In genomic region chr22:46064236-46064965, GRCh38 we compare ENCODE assay signal across 1 cellular context.
TF ChIP-seq lines count a peak whose summit lies in the region.

No MANE protein-coding gene starts in this region.

TF ChIP-seq in HEK293, 187 proteins besides CTCF, POLR2A, EP300 and RAD21 (continued from another document):
- TF ChIP-seq ZBTB10 (tag by site-specific recombination; IDR thresholded peaks at IDR 0.05) (no peak), PRDM1 (tag by site-specific recombination; IDR thresholded peaks at IDR 0.05) (peak; percentile 76), ZNF664 (tag by site-specific recombination; IDR thresholded peaks at IDR 0.05) (no peak), BCL11B (tag by site-specific recombination; IDR thresholded peaks at IDR 0.05; ENCODE audit: low read depth) (no peak), KLF10 (tag by site-specific recombination; IDR thresholded peaks at IDR 0.05) (no peak), ZNF837 (tag by site-specific recombination; IDR thresholded peaks at IDR 0.05) (no peak), SALL2 (tag by site-specific recombination; IDR thresholded peaks at IDR 0.05; ENCODE audit: borderline replicate concordance) (no peak), PRDM6 (tag by site-specific recombination; IDR thresholded peaks at IDR 0.05) (peak; percentile 83), ZBTB48 (tag by site-specific recombination; IDR thresholded peaks at IDR 0.05) (0 out of 2 replicates have a peak, but pooled peaks have one; percentile 39), ZBTB44 (tag by site-specific recombination; IDR thresholded peaks at IDR 0.05) (no peak), KLF9 (tag by site-specific recombination; IDR thresholded peaks at IDR 0.05; ENCODE audit: low read depth) (no peak), ZBTB21 (tag by site-specific recombination; IDR thresholded peaks at IDR 0.05) (no peak), ZNF777 (tag by site-specific recombination; IDR thresholded peaks at IDR 0.05; ENCODE audit: borderline replicate concordance) (peak; percentile 36; the same call in 1 of the 2 replicates), ZNF692 (tag by site-specific recombination; IDR thresholded peaks at IDR 0.05) (0 out of 2 replicates have a peak, but pooled peaks have one; percentile 9), FEZF1 (tag by site-specific recombination; IDR thresholded peaks at IDR 0.05) (no peak), ZNF585B (tag by site-specific recombination; IDR thresholded peaks at IDR 0.05) (no peak), KLF7 (tag by site-specific recombination; IDR thresholded peaks at IDR 0.05; ENCODE audit: borderline replicate concordance) (no peak), ZNF2 (tag by site-specific recombination; IDR thresholded peaks at IDR 0.05) (no peak), ZBTB20 (tag by site-specific recombination; IDR thresholded peaks at IDR 0.05) (peak; percentile 26; the same call in 1 of the 2 replicates), ZBTB17 (tag by site-specific recombination; IDR thresholded peaks at IDR 0.05) (peak; percentile 54; the same call in 1 of the 2 replicates), MZF1 (tag by site-specific recombination; IDR thresholded peaks at IDR 0.05; ENCODE audit: borderline replicate concordance) (0 out of 2 replicates have a peak, but pooled peaks have one; percentile 56), ZEB2 (tag by site-specific recombination; IDR thresholded peaks at IDR 0.05) (0 out of 2 replicates have a peak, but pooled peaks have one; percentile 11), ZNF416 (tag by site-specific recombination; IDR thresholded peaks at IDR 0.05) (no peak), ZNF596 (tag by site-specific recombination; IDR thresholded peaks at IDR 0.05) (no peak), GLIS2 (tag by site-specific recombination; IDR thresholded peaks at IDR 0.05) (peak; percentile 69), ZNF10 (tag by site-specific recombination; IDR thresholded peaks at IDR 0.05) (no peak), ZNF514 (tag by site-specific recombination; IDR thresholded peaks at IDR 0.05) (no peak), ZFHX2 (tag by site-specific recombination; conservative IDR thresholded peaks at IDR 0.05) (no peak), ZNF548 (tag by site-specific recombination; IDR thresholded peaks at IDR 0.05) (no peak), MYNN (tag by site-specific recombination; IDR thresholded peaks at IDR 0.05; ENCODE audit: borderline replicate concordance) (no peak), KLF8 (tag by site-specific recombination; IDR thresholded peaks at IDR 0.05) (no peak), ZSCAN30 (tag by site-specific recombination; IDR thresholded peaks at IDR 0.05) (no peak), PRDM10 (tag by site-specific recombination; IDR thresholded peaks at IDR 0.05) (peak; percentile 64), ZNF18 (tag by site-specific recombination; IDR thresholded peaks at IDR 0.05) (peak; percentile 62; the same call in 1 of the 2 replicates), ZNF623 (tag by site-specific recombination; IDR thresholded peaks at IDR 0.05) (no peak), ZBTB1 (tag by site-specific recombination; IDR thresholded peaks at IDR 0.05) (no peak), ZNF335 (tag by site-specific recombination; conservative IDR thresholded peaks at IDR 0.05) (peak; percentile 81)
